Comparison of ENCODE assay signal across 21 cellular contexts in the genomic region with DNA sequence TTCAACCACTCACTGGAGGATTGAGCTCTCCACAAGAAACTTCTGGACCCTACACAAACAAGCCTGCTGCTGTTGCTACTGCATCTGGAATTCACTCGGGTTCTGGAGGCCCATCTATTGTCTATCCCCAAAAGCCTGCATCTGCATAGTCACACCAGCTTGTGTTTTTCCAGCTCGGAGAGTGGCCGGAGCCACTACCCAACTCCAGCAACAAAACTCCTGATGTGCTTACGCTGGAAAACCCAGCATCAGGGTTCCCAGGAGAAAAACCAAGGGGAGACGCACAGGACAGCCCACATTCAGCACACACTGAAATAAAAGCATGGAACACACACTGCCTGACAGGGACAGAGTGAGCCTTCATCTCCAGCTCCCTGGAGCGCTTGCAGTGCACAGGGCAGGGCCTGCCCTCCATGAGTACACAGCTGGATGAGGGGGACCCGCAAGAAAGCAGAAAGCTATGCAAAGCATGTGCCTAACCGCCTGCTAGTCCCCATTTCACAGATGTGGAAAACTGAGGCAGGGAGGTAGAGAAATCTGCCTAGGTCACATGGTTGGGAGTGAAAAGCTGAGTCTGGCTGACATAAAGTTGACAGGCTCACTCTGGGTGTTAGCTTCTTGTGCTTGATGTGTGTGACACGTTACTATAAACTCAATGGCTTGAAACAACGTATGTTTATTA.
A peak's percentile ranks its signal among the peaks of the same experiment; 100 is the strongest.
DNase-seq lines count a peak whose midpoint lies in the region; ATAC-seq, FAIRE-seq and TF ChIP-seq lines count a peak whose summit lies in the region.
"Had no signal": no experiment of that assay in that cellular context is flagged by ENCODE, and none has a peak within 500 bp of the region (broad histone marks: within the 10 kb centered on the region; RNA-seq: fewer than 3 reads in every experiment).

No MANE protein-coding gene starts in this region.

- intact Hi-C loops in Right ventricle myocardium inferior (cut with DNase I), result no loop called here
- intact Hi-C loops in Right ventricle myocardium superior (cut with DNase I), result no loop called here
- intact Hi-C loops in esophagus muscularis mucosa (cut with DNase I), result no loop called here

- H3K4me1 ChIP-seq in esophagus muscularis mucosa (peaks cover 45 to 90% (median 85%) of the 10 kb centered on the region in 4 donors), neutrophil (ENCODE audit: control insufficient read depth in 1 of 2, insufficient read depth in 1 of 2, low read depth in 1 of 2, low read length in 1 of 2) (peaks cover 70 to 87% of the 10 kb centered on the region in 2 experiments), tibial nerve (peaks cover 0 to 67% (median 28%) of the 10 kb centered on the region in 4 donors)

- H3K4me3 ChIP-seq in esophagus muscularis mucosa, result no peak overlapping the region
- no peak overlapping the region for H3K4me3 ChIP-seq in neutrophil (ENCODE audit: low read depth in 1 of 2, low read length in 1 of 2)
- no peak overlapping the region for H3K4me3 ChIP-seq in tibial nerve
- H3K4me3 ChIP-seq: MG63 had no signal

- H3K36me3 ChIP-seq in esophagus muscularis mucosa (no peaks in the 10 kb centered on the region), neutrophil (peaks cover 5% of the 10 kb centered on the region), tibial nerve (no peaks in the 10 kb centered on the region)
- H3K36me3 ChIP-seq: MG63 had no signal

- TF ChIP-seq EP300 in esophagus muscularis mucosa (IDR thresholded peaks at IDR 0.05) (no peak), tibial nerve (IDR thresholded peaks at IDR 0.05) (no peak)

- TF ChIP-seq POLR2A in esophagus muscularis mucosa (IDR thresholded peaks at IDR 0.05; ENCODE audit: low read depth), result no peak
- no peak for TF ChIP-seq POLR2A in tibial nerve (IDR thresholded peaks at IDR 0.05)
- TF ChIP-seq POLR2A in GM12892 (IDR thresholded peaks at IDR 0.05; ENCODE audit: low read depth, low read length), result no peak

- no peak for FAIRE-seq in GM12892 (lab: Jason Lieb, UNC)
- FAIRE-seq: G401.6, GM12891 had no signal

- H3K27me3 ChIP-seq in esophagus muscularis mucosa (no peaks in the 10 kb centered on the region), neutrophil (no peaks in the 10 kb centered on the region), tibial nerve (no peaks in the 10 kb centered on the region)
- H3K27me3 ChIP-seq: MG63 had no signal

- no peak for TF ChIP-seq CTCF in esophagus muscularis mucosa (IDR thresholded peaks at IDR 0.05)
- no peak for TF ChIP-seq CTCF in neutrophil (IDR thresholded peaks at IDR 0.05)
- TF ChIP-seq CTCF in tibial nerve (IDR thresholded peaks at IDR 0.05), result no peak

- 83% methylated on average over 10 of the region's 10 CpGs for WGBS in esophagus muscularis mucosa
- 63 to 70% methylated on average over 10 of the region's 10 CpGs for WGBS in tibial nerve, 2 donors

- ATAC-seq in Right ventricle myocardium inferior (peak; percentile 15), Right ventricle myocardium superior (ENCODE audit: poor library complexity) (no peak)
- ATAC-seq: Panc1 had no signal

- H3K9me3 ChIP-seq in esophagus muscularis mucosa (no peaks in the 10 kb centered on the region), neutrophil (no peaks in the 10 kb centered on the region), tibial nerve (no peaks in the 10 kb centered on the region)
- H3K9me3 ChIP-seq: MG63 had no signal

- peak overlapping the region; percentile 28 to 78 (median 62) for H3K27ac ChIP-seq in esophagus muscularis mucosa (replicated peaks in 1 of 4)
- peak overlapping the region; percentile 68 for H3K27ac ChIP-seq in neutrophil
- H3K27ac ChIP-seq in tibial nerve, result peak overlapping the region in 3 of 4 donors; percentile 2 to 73 (median 6)
- H3K27ac ChIP-seq: KMS-11 had no signal

- DNase-seq in Right ventricle myocardium inferior (ENCODE audit: missing footprints) (no peak), Right ventricle myocardium superior (no peak), esophagus muscularis mucosa (ENCODE audit: extremely low spot score) (no peak), tibial nerve (ENCODE audit: low spot score in 2 of 2) (no peak), ecto neural progenitor cell (ENCODE audit: low spot score) (no peak), NCI-H82 (lab: John Stamatoyannopoulos, UW) (no peak), GM12892 (ENCODE audit: insufficient read length) (no peak)
- DNase-seq: C1 segment of cervical spinal cord, Calu3, DMS79, MG63, NCI-H1105, NCI-H187, NCI-H2171 treated with DMSO at 0.1 percent for 48 hours, NCI-H774, SHP77 treated with DMSO at 0.1 percent for 48 hours had no signal

Comparison
In these comparisons a context has a peak if more than half of its experiments do, and no peak if none do; other contexts are left out.
1. H3K27ac ChIP-seq: peak in every context shown above with its lines; median percentile 68 in neutrophil; 62 in esophagus muscularis mucosa; 6 in tibial nerve.